ENCODE assay signal across 8 cellular contexts in genomic region chrX:14032383-14032782, GRCh38. TPM values are rescaled to one million over a fixed set of nuclear protein-coding genes. Genes with fewer than 3 reads are reported as not detected.
DNase-seq lines count a peak whose midpoint lies in the region; ATAC-seq, FAIRE-seq and TF ChIP-seq lines count a peak whose summit lies in the region.

No MANE protein-coding gene starts in this region.

- no peaks in the 10 kb centered on the region for H3K36me3 ChIP-seq in uterus

- CTCF ChIA-PET in A549 (lab: Yijun Ruan, JAX) = interaction anchor here (0.6 to 3.8 kb wide), 16 partner anchors 19 to 1219 kb away, joined by 3 to 28 read pairs (median 4); no protein-coding TSS in a partner anchor

- DNase-seq in A549 (ENCODE audit: low read depth in 1 of 2, low spot score in 1 of 2) = peak; percentile 23 to 53
- DNase-seq in GM13977 (ENCODE audit: low spot score) = peak; percentile 59
- DNase-seq in NCI-H526 (lab: John Stamatoyannopoulos, UW) = peak; percentile 42 to 75
- DNase-seq in activated CD8-positive, alpha-beta memory T cell treated with anti-CD3 and anti-CD28 coated beads for 24 hours = peak; percentile 78
- peak; percentile 46 for DNase-seq in endothelial cell (ENCODE audit: low spot score)
- DNase-seq in neural crest cell (ENCODE audit: low read depth, low spot score) = peak; percentile 61
- peak; percentile 53 to 58 for DNase-seq in uterus

- H3K36me3 Mint-ChIP-seq in endothelial cell (ENCODE audit: low read depth, unreplicated experiment) = no peaks in the 10 kb centered on the region
- no peaks in the 10 kb centered on the region for H3K36me3 Mint-ChIP-seq in neural crest cell (ENCODE audit: low read depth)

- TF ChIP-seq POLR2A in A549 (IDR thresholded peaks at IDR 0.05; ENCODE audit: low read length) (no peak), uterus (IDR thresholded peaks at IDR 0.05) (no peak)

- TF ChIP-seq CTCF in A549 (IDR thresholded peaks at IDR 0.05) (peak; percentile 81), GM13977 (IDR thresholded peaks at IDR 0.05; ENCODE audit: extremely low read depth, insufficient read depth, missing control alignments) (peak; percentile 59), endothelial cell (IDR thresholded peaks at IDR 0.05; ENCODE audit: unreplicated experiment) (peak; percentile 81), neural crest cell (conservative IDR thresholded peaks at IDR 0.05) (peak; percentile 81), uterus (IDR thresholded peaks at IDR 0.05) (peak; percentile 81 to 90 (median 82))

- H3K27ac Mint-ChIP-seq in endothelial cell (ENCODE audit: unreplicated experiment) = no peak overlapping the region
- H3K27ac Mint-ChIP-seq in neural crest cell (ENCODE audit: unreplicated experiment) = no peak overlapping the region

- intact Hi-C loops in uterus (cut with DNase I; ENCODE audit: low total_unique reads) = loop anchor here (5.0 to 10.0 kb wide), 2 partner anchors 525 to 1088 kb away; no protein-coding TSS in a partner anchor

- 0% methylated on average over 2 of the region's 2 CpGs for WGBS in A549 (ENCODE audit: missing lambda C conversion rate)

- peak; percentile 86 to 89 for TF ChIP-seq RAD21 in A549 (conservative IDR thresholded peaks at IDR 0.05 in 1 of 2, IDR thresholded peaks at IDR 0.05 in 1 of 2)

- no peaks in the 10 kb centered on the region for H3K27me3 Mint-ChIP-seq in endothelial cell (ENCODE audit: unreplicated experiment)
- no peaks in the 10 kb centered on the region for H3K27me3 Mint-ChIP-seq in neural crest cell (ENCODE audit: low read depth)

- in situ Hi-C loops in GM13977 (cut with MboI; ENCODE audit: low pct_unique_long_range_greater_than_20kb, low sequenced_read_pairs, unreplicated experiment) = loop anchor here (10.0 to 25.0 kb wide), 3 partner anchors 138 to 528 kb away; no protein-coding TSS in a partner anchor

- H3K4me3 ChIP-seq in A549 = no peak overlapping the region
- H3K4me3 ChIP-seq in uterus = no peak overlapping the region

- H3K9me3 ChIP-seq in A549 (no peaks in the 10 kb centered on the region), uterus (no peaks in the 10 kb centered on the region)

- POLR2A ChIA-PET in A549 (lab: Yijun Ruan, JAX) = no interaction called here

- peaks cover 0 to 8% of the 10 kb centered on the region in 2 donors for H3K27me3 ChIP-seq in uterus

- TF ChIP-seq EP300 in A549 (IDR thresholded peaks at IDR 0.05) = no peak

- no peak for ATAC-seq in A549
- ATAC-seq in HG03025 (IDR thresholded peaks at IDR 0.05; ENCODE audit: low FRiP score, unreplicated experiment) = no peak

- H3K4me2 ChIP-seq in A549 = no peak overlapping the region

- H3K9me3 Mint-ChIP-seq in endothelial cell (ENCODE audit: unreplicated experiment) = no peaks in the 10 kb centered on the region
- peaks cover 7% of the 10 kb centered on the region for H3K9me3 Mint-ChIP-seq in neural crest cell

- H3K4me1 Mint-ChIP-seq in endothelial cell (ENCODE audit: unreplicated experiment) (peaks cover 7% of the 10 kb centered on the region), neural crest cell (peaks cover 22% of the 10 kb centered on the region)

- H3K27ac ChIP-seq in A549 = 0 out of 6 replicates have a peak overlapping the region, but pooled peaks of 1 of the 2 experiments have one; percentile 46
- H3K27ac ChIP-seq in uterus = peak overlapping the region; percentile 24 to 55

- H3K4me3 Mint-ChIP-seq in endothelial cell (ENCODE audit: unreplicated experiment) = no peak overlapping the region
- peak overlapping the region; percentile 75 for H3K4me3 Mint-ChIP-seq in neural crest cell

- peak; percentile 96 for FAIRE-seq in A549 (lab: Jason Lieb, UNC)

- H3K4me1 ChIP-seq in A549 = peaks cover 19% of the 10 kb centered on the region
- H3K4me1 ChIP-seq in uterus = no peaks in the 10 kb centered on the region

TF ChIP-seq in A549, 52 proteins besides CTCF, POLR2A, EP300 and RAD21:
- peak; percentile 81 for TF ChIP-seq SMC3 (IDR thresholded peaks at IDR 0.05)
- TF ChIP-seq HES2 (IDR thresholded peaks at IDR 0.05) = no peak
- TF ChIP-seq TP53 (CRISPR knock-in tag; IDR thresholded peaks at IDR 0.05) = no peak
TF ChIP-seq in A549: peak in this region for 1.

RNA-seq across cellular contexts. Expression of gene GEMIN8, which starts 2.7 kb away (rescaled TPM):
- polyA plus RNA-seq in A549 (2011; rRNA removed) = 21.8 and 27.5 TPM in 2 replicates
- 19.6 and 20.8 TPM in 2 replicates for polyA plus RNA-seq in A549 (2012; cell fraction: cytosol; rRNA removed)
- polyA plus RNA-seq in A549 (2012; cell fraction: nucleus; rRNA removed) = 23.3 and 23.7 TPM in 2 replicates
- polyA plus RNA-seq in A549 (2017; fragmentation: RNase III; extraction: RNeasy Plus Mini Kit Qiagen cat#74134 plus additional on column Dnase treatment) = 13.9 to 15.9 TPM (median 14.2 TPM) in 3 replicates
- polyA minus RNA-seq in A549 (2011; rRNA and poly(A)+ RNA removed) = 19.1 and 23.6 TPM in 2 replicates
- 12.0 TPM for total RNA-seq in endothelial cell (ENCODE audit: unreplicated experiment)
- 12.8 and 14.4 TPM in 2 replicates for total RNA-seq in neural crest cell
- total RNA-seq in uterus = 10 to 100 TPM; 20.0 to 59.1 (median 31.7) TPM
